In the genomic region with DNA sequence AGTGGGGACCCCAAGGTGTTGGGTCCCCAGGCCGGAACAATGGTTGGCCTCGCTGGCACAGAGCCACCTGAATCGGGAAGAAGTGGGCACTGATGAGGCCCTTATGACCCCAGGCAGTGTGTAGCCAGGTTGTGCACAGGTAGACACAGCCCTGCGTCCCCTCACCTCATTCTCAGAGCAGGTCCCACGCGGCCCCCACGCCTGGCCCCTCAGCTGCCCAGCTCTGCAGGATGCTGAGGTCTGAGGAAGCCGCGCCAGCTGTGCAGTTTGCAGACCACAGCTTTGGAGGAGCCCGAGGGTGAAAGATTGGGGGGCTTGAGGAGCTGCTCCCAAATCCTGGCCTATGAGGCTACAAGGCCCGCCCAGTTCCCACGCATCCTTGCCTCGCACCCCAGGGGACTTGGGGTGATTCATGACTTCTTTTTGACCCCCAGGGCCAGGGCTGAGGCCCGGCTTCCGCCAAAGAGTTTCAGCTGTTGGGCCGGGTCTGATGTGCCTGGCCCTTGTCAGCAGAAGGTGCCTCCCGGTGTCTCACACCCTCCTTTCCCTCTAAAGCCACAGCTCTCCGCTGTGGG, we compare ENCODE assay signal across 19 cellular contexts.
DNase-seq lines count a peak whose midpoint lies in the region; ATAC-seq, FAIRE-seq and TF ChIP-seq lines count a peak whose summit lies in the region.
"Had no signal": no experiment of that assay in that cellular context is flagged by ENCODE, and none has a peak within 500 bp of the region (broad histone marks: within the 10 kb centered on the region; RNA-seq: fewer than 3 reads in every experiment).

No MANE protein-coding gene starts in this region.

- no peak overlapping the region for H4K91ac ChIP-seq in H1 (replicated peaks; ENCODE audit: insufficient read length, low read length)
- H4K91ac ChIP-seq in neuronal stem cell (ENCODE audit: low read depth, low read length, poor library complexity), result no peak overlapping the region

- CTCF ChIA-PET in H1 (lab: Charles Lee; ENCODE audit: partially characterized antibody), result interaction anchor here (0.9 to 9.5 kb wide), 9 partner anchors 9 to 270 kb away, joined by 3 to 79 read pairs (median 4); partner anchors contain the start of gene COL23A1

- no peak overlapping the region for H3K27ac ChIP-seq in H1 (ENCODE audit: low read depth, low read length)
- H3K27ac ChIP-seq in neuronal stem cell (replicated peaks; ENCODE audit: low read length), result no peak overlapping the region
- H3K27ac ChIP-seq: A549, Peyer's patch had no signal

- peaks cover 6% of the 10 kb centered on the region for H3K9me3 Mint-ChIP-seq in natural killer cell treated with Interleukin-12 subunit alpha and Interleukin-12 subunit beta and Interleukin-15 and Interleukin-18, amount 100 ng/mL, for 72 hours
- peaks cover 0 to 3% of the 10 kb centered on the region in 2 donors for H3K9me3 Mint-ChIP-seq in natural killer cell

- no peak overlapping the region for H3K9ac ChIP-seq in H1 (replicated peaks in 1 of 4; ENCODE audit: extremely low read depth in 1 of 4, low read depth in 3 of 4, low read length in 3 of 4)
- H3K9ac ChIP-seq in neuronal stem cell (ENCODE audit: low read depth, low read length, poor library complexity), result no peak overlapping the region

- intact Hi-C loops in natural killer cell (cut with micrococcal nuclease), result no loop called here

- H3K4ac ChIP-seq in H1 (replicated peaks; ENCODE audit: insufficient read length, low read depth, low read length) (no peak overlapping the region), neuronal stem cell (ENCODE audit: low read length) (no peak overlapping the region)

- H3K36me3 ChIP-seq in H1 (ENCODE audit: control insufficient read depth in 2 of 4, insufficient read depth in 4 of 4, low read length in 3 of 4), result no peaks in the 10 kb centered on the region
- no peaks in the 10 kb centered on the region for H3K36me3 ChIP-seq in neuronal stem cell (replicated peaks in 1 of 2; ENCODE audit: control insufficient read depth in 2 of 2, insufficient read depth in 2 of 2, low read length in 2 of 2)
- H3K36me3 ChIP-seq: Peyer's patch had no signal

- H4K5ac ChIP-seq in H1 (ENCODE audit: insufficient read length, low read depth, low read length), result no peak overlapping the region

- H2BK15ac ChIP-seq in H1 (ENCODE audit: low read length) (no peak overlapping the region), neuronal stem cell (ENCODE audit: low read length) (no peak overlapping the region)

- TF ChIP-seq EP300 in H1 (IDR thresholded peaks at IDR 0.05; ENCODE audit: borderline replicate concordance in 1 of 2, low read depth in 2 of 2, low read length in 2 of 2), result no peak

- H4K20me1 ChIP-seq in H1 (replicated peaks in 1 of 2; ENCODE audit: control insufficient read depth in 1 of 2, insufficient read depth in 2 of 2, low read length in 2 of 2), result peaks cover 0 to 4% of the 10 kb centered on the region in 2 experiments

- H3K4me2 ChIP-seq in H1 (ENCODE audit: insufficient read depth in 1 of 2, low read depth in 2 of 2, low read length in 2 of 2) (no peak overlapping the region), neuronal stem cell (ENCODE audit: insufficient read depth, low read length, poor library complexity, severe bottlenecking) (no peak overlapping the region)
- H3K4me2 ChIP-seq: A549 had no signal

- peak overlapping the region; percentile 53 for H3K56ac ChIP-seq in H1 (replicated peaks; ENCODE audit: insufficient read length, low read depth, low read length)

- no peaks in the 10 kb centered on the region for H3K9me3 ChIP-seq in H1 (ENCODE audit: insufficient read depth in 2 of 2, low read depth in 1 of 2, low read length in 1 of 2)
- peaks cover 2 to 4% of the 10 kb centered on the region in 2 donors for H3K9me3 ChIP-seq in neuronal stem cell (replicated peaks in 1 of 2; ENCODE audit: control insufficient read depth in 2 of 2, insufficient read depth in 1 of 2, low read depth in 1 of 2, low read length in 2 of 2)
- H3K9me3 ChIP-seq: A549, Peyer's patch had no signal

- TF ChIP-seq CTCF in natural killer cell (IDR thresholded peaks at IDR 0.05) (no peak), H1 (IDR thresholded peaks at IDR 0.05; ENCODE audit: control extremely low read depth in 1 of 3, insufficient read depth in 1 of 3, low read depth in 1 of 3, low read length in 3 of 3) (no peak)

- peaks cover 0 to 4% of the 10 kb centered on the region in 2 donors for H3K27me3 Mint-ChIP-seq in natural killer cell treated with Interleukin-12 subunit alpha and Interleukin-12 subunit beta and Interleukin-15 and Interleukin-18, amount 100 ng/mL, for 72 hours
- H3K27me3 Mint-ChIP-seq in natural killer cell (ENCODE audit: low read depth in 2 of 2), result peaks cover 3 to 8% of the 10 kb centered on the region in 2 donors

- no peak overlapping the region for H2BK120ac ChIP-seq in H1 (replicated peaks; ENCODE audit: low read depth, low read length)
- H2BK120ac ChIP-seq in neuronal stem cell (ENCODE audit: low read depth, low read length), result no peak overlapping the region

- no peak overlapping the region for H2AFZ ChIP-seq in H1 (ENCODE audit: low read length)
- H2AFZ ChIP-seq in neuronal stem cell (ENCODE audit: low read length), result no peak overlapping the region

- H3K27me3 ChIP-seq in H1 (replicated peaks in 1 of 4; ENCODE audit: control insufficient read depth in 3 of 4, extremely low read depth in 1 of 4, insufficient read depth in 3 of 4, low read length in 3 of 4), result no peaks in the 10 kb centered on the region
- H3K27me3 ChIP-seq in neuronal stem cell (ENCODE audit: control insufficient read depth in 3 of 3, insufficient read depth in 3 of 3, low read depth in 1 of 3, low read length in 3 of 3), result no peaks in the 10 kb centered on the region
- H3K27me3 ChIP-seq: Peyer's patch had no signal

- ATAC-seq in natural killer cell treated with Interleukin-12 subunit alpha and Interleukin-12 subunit beta and Interleukin-15 and Interleukin-18, amount 100 ng/mL, for 72 hours, result peak in 1 of 2 donors; percentile 43
- no peak for ATAC-seq in natural killer cell
- ATAC-seq: A549 had no signal

- DNase-seq in natural killer cell treated with Interleukin-12 subunit alpha and Interleukin-12 subunit beta and Interleukin-15 and Interleukin-18, amount 100 ng/mL, for 72 hours (ENCODE audit: low spot score), result peak; percentile 53
- DNase-seq in natural killer cell (no peak), H1 (ENCODE audit: low read depth in 1 of 2, low spot score in 2 of 2) (no peak), neuronal stem cell (ENCODE audit: low spot score) (no peak), NCI-H1436 treated with DMSO at 0.1 percent for 48 hours (lab: John Stamatoyannopoulos, UW) (no peak), NCI-H2081 (lab: John Stamatoyannopoulos, UW) (no peak)
- DNase-seq in stimulated activated CD4-positive, alpha-beta T cell treated with anti-CD3 and anti-CD28 coated beads, Interleukin-2, amount 100 ng/mL, for 48 hours, result no peak
- no peak for DNase-seq in activated CD4-positive, alpha-beta T cell treated with anti-CD3 and anti-CD28 coated beads, Interleukin-2, amount 50 U/mL, for 48 hours
- DNase-seq: CD4-positive, alpha-beta memory T cell; DND-41; H7; IMR-90; NCI-H1417 treated with DMSO at 0.1 percent for 48 hours; NCI-H2029 treated with DMSO at 0.1 percent for 48 hours; NCI-H524; SIG-M5 had no signal

- no peak overlapping the region for H3K4me3 Mint-ChIP-seq in natural killer cell treated with Interleukin-12 subunit alpha and Interleukin-12 subunit beta and Interleukin-15 and Interleukin-18, amount 100 ng/mL, for 72 hours
- H3K4me3 Mint-ChIP-seq in natural killer cell, result no peak overlapping the region
- H3K4me3 Mint-ChIP-seq: CD4-positive, alpha-beta memory T cell had no signal

- H4K8ac ChIP-seq in H1 (ENCODE audit: extremely low read depth, insufficient read depth, low read length) (peak overlapping the region; percentile 81; the same call in 1 of the 2 replicates), neuronal stem cell (ENCODE audit: low read depth, low read length) (no peak overlapping the region)

- H3K27ac Mint-ChIP-seq in natural killer cell treated with Interleukin-12 subunit alpha and Interleukin-12 subunit beta and Interleukin-15 and Interleukin-18, amount 100 ng/mL, for 72 hours, result no peak overlapping the region
- H3K27ac Mint-ChIP-seq in natural killer cell, result no peak overlapping the region

- no peaks in the 10 kb centered on the region for H3K4me1 Mint-ChIP-seq in natural killer cell treated with Interleukin-12 subunit alpha and Interleukin-12 subunit beta and Interleukin-15 and Interleukin-18, amount 100 ng/mL, for 72 hours (ENCODE audit: low read depth in 2 of 2)
- no peaks in the 10 kb centered on the region for H3K4me1 Mint-ChIP-seq in natural killer cell
- H3K4me1 Mint-ChIP-seq: CD4-positive, alpha-beta memory T cell had no signal

- peaks cover 5% of the 10 kb centered on the region for H3K36me3 Mint-ChIP-seq in natural killer cell treated with Interleukin-12 subunit alpha and Interleukin-12 subunit beta and Interleukin-15 and Interleukin-18, amount 100 ng/mL, for 72 hours
- no peaks in the 10 kb centered on the region for H3K36me3 Mint-ChIP-seq in natural killer cell
- H3K36me3 Mint-ChIP-seq: CD4-positive, alpha-beta memory T cell had no signal

- H3K23me2 ChIP-seq in H1 (ENCODE audit: low read depth, low read length), result no peaks in the 10 kb centered on the region

- H2AK5ac ChIP-seq in H1 (ENCODE audit: low read depth, low read length) (no peak overlapping the region), neuronal stem cell (ENCODE audit: low read depth, low read length) (peak overlapping the region; percentile 75)

- no peak for FAIRE-seq in H1 (lab: Jason Lieb, UNC)
- FAIRE-seq: A549, D721Med had no signal

- H3K14ac ChIP-seq in H1 (ENCODE audit: insufficient read length) (no peak overlapping the region), neuronal stem cell (ENCODE audit: low read length) (no peak overlapping the region)

- POLR2A ChIA-PET in H1 (lab: Charles Lee; ENCODE audit: partially characterized antibody), result interaction anchor here (1.3 kb wide), 1 partner anchor 107 kb away, joined by 4 read pairs; no protein-coding TSS in a partner anchor

- H3K79me1 ChIP-seq in H1 (ENCODE audit: low read depth, low read length) (no peaks in the 10 kb centered on the region), neuronal stem cell (ENCODE audit: low read depth, low read length) (no peaks in the 10 kb centered on the region)

- H3K4me1 ChIP-seq in H1 (replicated peaks in 1 of 4; ENCODE audit: control insufficient read depth in 3 of 4, insufficient read depth in 4 of 4, low read length in 3 of 4) (peaks cover 0 to 9% (median 2%) of the 10 kb centered on the region in 4 experiments; a peak in 2 of 7 replicates), neuronal stem cell (ENCODE audit: control insufficient read depth in 2 of 2, insufficient read depth in 1 of 2, low read depth in 1 of 2, low read length in 2 of 2) (peaks cover 4 to 14% of the 10 kb centered on the region in 2 donors)
- H3K4me1 ChIP-seq: A549 had no signal

- no peak overlapping the region for H2BK20ac ChIP-seq in H1 (ENCODE audit: low read length)

- H2BK12ac ChIP-seq in H1 (ENCODE audit: low read depth, low read length), result no peak overlapping the region
- peak overlapping the region; percentile 6 for H2BK12ac ChIP-seq in neuronal stem cell (ENCODE audit: low read length)

- H3K79me2 ChIP-seq in H1 (ENCODE audit: control insufficient read depth in 1 of 2, insufficient read depth in 2 of 2, low read length in 2 of 2), result no peaks in the 10 kb centered on the region

- TF ChIP-seq RAD21 in H1 (IDR thresholded peaks at IDR 0.05 in 1 of 2, conservative IDR thresholded peaks at IDR 0.05 in 1 of 2; ENCODE audit: low read depth in 2 of 2, low read length in 2 of 2), result no peak

- H3K23ac ChIP-seq in H1 (ENCODE audit: insufficient read length), result no peak overlapping the region
- no peak overlapping the region for H3K23ac ChIP-seq in neuronal stem cell (ENCODE audit: low read depth, low read length, poor library complexity)

- H3K18ac ChIP-seq in H1 (ENCODE audit: extremely low read depth, low read length), result no peak overlapping the region
- H3K18ac ChIP-seq in neuronal stem cell (ENCODE audit: low read length), result peak overlapping the region; percentile 93

- TF ChIP-seq POLR2A in H1 (IDR thresholded peaks at IDR 0.05; ENCODE audit: control extremely low read depth in 1 of 2, low read depth in 2 of 2, low read length in 2 of 2), result no peak

- H2BK5ac ChIP-seq in H1 (ENCODE audit: low read depth, low read length) (no peak overlapping the region), neuronal stem cell (ENCODE audit: low read length) (no peak overlapping the region)

- WGBS in H1 (ENCODE audit: extremely low coverage in 1 of 2, insufficient coverage in 1 of 2, insufficient read length in 1 of 2, insufficient replicate concordance in 2 of 2, low coverage in 1 of 2, low lambda C conversion rate in 2 of 2, missing lambda C conversion rate in 1 of 2), 2 experiments, result 94% methylated on average over 18 of the region's 18 CpGs; no CpG with 5 or more reads in 1 of the 2 experiments
- no CpG with 5 or more reads among the region's 18 CpGs for WGBS in neuronal stem cell (ENCODE audit: extremely low coverage in 2 of 2, insufficient read length in 2 of 2, insufficient replicate concordance in 1 of 2), 2 donors

- no peak overlapping the region for H3K4me3 ChIP-seq in H1 (ENCODE audit: extremely low read depth in 1 of 4, insufficient read depth in 2 of 4, low read depth in 3 of 4, low read length in 4 of 4)
- H3K4me3 ChIP-seq in neuronal stem cell (ENCODE audit: low read length in 2 of 2), result no peak overlapping the region
- H3K4me3 ChIP-seq: A549, Peyer's patch had no signal
